13 cellular contexts compared by ENCODE assay signal in the genomic region with DNA sequence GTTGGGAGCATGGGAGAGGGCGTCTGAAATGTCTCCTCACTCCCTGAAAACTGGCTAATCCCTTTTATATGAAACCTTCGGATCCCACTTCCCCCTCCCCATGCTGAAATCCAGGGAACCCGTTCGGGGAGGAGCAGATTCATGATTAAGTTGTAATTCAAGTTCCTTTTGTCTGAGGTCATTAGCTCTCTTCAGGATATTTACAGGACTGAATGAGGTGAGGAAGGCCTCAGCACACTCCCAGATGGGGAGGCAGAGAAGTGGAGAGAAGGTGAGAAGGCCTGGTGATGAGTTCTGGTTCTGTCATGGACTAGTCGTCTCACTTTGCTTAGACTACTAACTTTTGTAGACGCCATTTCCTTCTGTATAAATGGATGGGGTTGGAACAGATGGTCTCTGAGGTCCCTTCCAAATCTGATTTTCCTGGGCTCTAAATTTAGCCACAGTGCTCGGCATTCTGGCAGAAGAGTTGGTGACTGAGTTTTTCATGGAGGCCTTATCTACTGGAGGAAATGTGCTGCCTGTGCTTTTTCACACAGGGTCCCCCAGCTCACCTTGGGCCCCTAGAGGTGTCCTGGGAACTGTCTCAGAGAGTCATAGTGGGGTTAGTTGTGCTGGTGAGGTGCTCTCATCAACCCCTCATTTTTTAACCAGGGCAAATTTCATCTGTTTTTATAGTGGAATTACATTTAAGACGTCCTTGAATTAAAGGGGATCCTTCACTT.
A peak's percentile ranks its signal among the peaks of the same experiment; 100 is the strongest.
DNase-seq lines count a peak whose midpoint lies in the region; ATAC-seq and TF ChIP-seq lines count a peak whose summit lies in the region.
"Had no signal": no experiment of that assay in that cellular context is flagged by ENCODE, and none has a peak within 500 bp of the region (broad histone marks: within the 10 kb centered on the region; RNA-seq: fewer than 3 reads in every experiment).

No MANE protein-coding gene starts in this region.

- no peak overlapping the region for H4K8ac ChIP-seq in trophoblast cell (ENCODE audit: low read depth, low read length)

- no peak overlapping the region for H4K12ac ChIP-seq in trophoblast cell (ENCODE audit: low read depth, low read length)

- peak overlapping the region; percentile 14 for H2BK5ac ChIP-seq in trophoblast cell (ENCODE audit: low read depth, low read length, poor library complexity)

- in situ Hi-C loops in G401 (cut with HindIII; ENCODE audit: low sequenced_read_pairs) = no loop called here

- no peak overlapping the region for H4K91ac ChIP-seq in trophoblast cell (ENCODE audit: low read depth, low read length)

- peak; percentile 45 for DNase-seq in G401 (ENCODE audit: low spot score)
- DNase-seq in NCI-H82 (lab: John Stamatoyannopoulos, UW) = peak; percentile 75
- DNase-seq in endodermal cell = peak; percentile 77
- no peak for DNase-seq in trophoblast cell
- no peak for DNase-seq in CD1c-positive myeloid dendritic cell (ENCODE audit: extremely low spot score)
- DNase-seq: DMS153, NCI-H1048, NCI-H2107, NCI-H226, PC-9, SK-N-SH had no signal

- no peaks in the 10 kb centered on the region for H3K36me3 Mint-ChIP-seq in endodermal cell (ENCODE audit: low read depth)

- no peak overlapping the region for H3K14ac ChIP-seq in trophoblast cell (ENCODE audit: low read length)

- peak overlapping the region; percentile 23 for H3K4me3 Mint-ChIP-seq in endodermal cell

- 54 to 100% methylated on average over 1 to 8 of the region's 8 CpGs for WGBS in endodermal cell (ENCODE audit: insufficient coverage in 1 of 2, insufficient read length in 1 of 2), 2 experiments
- WGBS in trophoblast cell (ENCODE audit: extremely low coverage, insufficient coverage, insufficient read length) = no CpG with 5 or more reads among the region's 8 CpGs

- no peak overlapping the region for H2BK12ac ChIP-seq in trophoblast cell (ENCODE audit: low read length)

- no peak overlapping the region for H3K9ac ChIP-seq in endodermal cell (ENCODE audit: extremely low read depth, low read length, poor library complexity, severe bottlenecking)
- no peak overlapping the region for H3K9ac ChIP-seq in trophoblast cell (ENCODE audit: low read length)
- H3K9ac ChIP-seq: SK-N-SH had no signal

- H3K79me1 ChIP-seq in trophoblast cell (ENCODE audit: low read length) = no peaks in the 10 kb centered on the region

- H3K18ac ChIP-seq in trophoblast cell (ENCODE audit: low read length) = no peak overlapping the region

- H3K36me3 ChIP-seq in endodermal cell (ENCODE audit: control insufficient read depth, insufficient read depth, low read length) (no peaks in the 10 kb centered on the region), trophoblast cell (ENCODE audit: control insufficient read depth in 1 of 2, insufficient read depth in 2 of 2, low read length in 2 of 2) (no peaks in the 10 kb centered on the region)

- no peaks in the 10 kb centered on the region for H3K27me3 Mint-ChIP-seq in endodermal cell (ENCODE audit: insufficient read depth)

- H3K4me2 ChIP-seq in trophoblast cell (ENCODE audit: low read length) = no peak overlapping the region
- H3K4me2 ChIP-seq: PC-9, SK-N-SH had no signal

- no peak for ATAC-seq in GM19455 (IDR thresholded peaks at IDR 0.05; ENCODE audit: unreplicated experiment)
- no peak for ATAC-seq in HG02759 (IDR thresholded peaks at IDR 0.05; ENCODE audit: unreplicated experiment)

- no peaks in the 10 kb centered on the region for H3K9me3 Mint-ChIP-seq in endodermal cell

- H3K4me3 ChIP-seq in endodermal cell (ENCODE audit: low read length) = no peak overlapping the region
- H3K4me3 ChIP-seq in trophoblast cell (ENCODE audit: low read depth, low read length) = peak overlapping the region; percentile 21
- H3K4me3 ChIP-seq: PC-9 had no signal

- no peak overlapping the region for H2AK5ac ChIP-seq in trophoblast cell (ENCODE audit: low read length)

- H3K27ac ChIP-seq in endodermal cell (ENCODE audit: low read depth, low read length) = no peak overlapping the region
- H3K27ac ChIP-seq in trophoblast cell (ENCODE audit: low read depth, low read length) = no peak overlapping the region
- H3K27ac ChIP-seq: PC-9 had no signal

- no peak overlapping the region for H2BK120ac ChIP-seq in trophoblast cell (ENCODE audit: insufficient read depth, low read length, poor library complexity)

- H3K9me3 ChIP-seq in endodermal cell (ENCODE audit: control insufficient read depth, low read length) = no peaks in the 10 kb centered on the region
- H3K9me3 ChIP-seq in trophoblast cell (ENCODE audit: insufficient read depth, low read depth, low read length) = no peaks in the 10 kb centered on the region
- H3K9me3 ChIP-seq: SK-N-SH had no signal

- peaks cover 5% of the 10 kb centered on the region for H3K4me1 ChIP-seq in endodermal cell (ENCODE audit: control insufficient read depth, insufficient read depth, low read length)
- H3K4me1 ChIP-seq in trophoblast cell (ENCODE audit: control insufficient read depth in 1 of 2, insufficient read depth in 2 of 2, low read length in 2 of 2) = peaks cover 0 to 2% of the 10 kb centered on the region in 2 experiments

- H3K27ac Mint-ChIP-seq in endodermal cell = peak overlapping the region; percentile 84

- peaks cover 44% of the 10 kb centered on the region for H3K4me1 Mint-ChIP-seq in endodermal cell

- no peak overlapping the region for H3K4ac ChIP-seq in trophoblast cell (ENCODE audit: low read depth, low read length)

- H3K27me3 ChIP-seq in endodermal cell (ENCODE audit: control insufficient read depth, insufficient read depth, low read length, poor library complexity, severe bottlenecking) (no peaks in the 10 kb centered on the region), trophoblast cell (ENCODE audit: insufficient read depth, low read length) (no peaks in the 10 kb centered on the region)

- no peaks in the 10 kb centered on the region for H3K79me2 ChIP-seq in trophoblast cell (ENCODE audit: control insufficient read depth, insufficient read depth, low read length, poor library complexity)

- TF ChIP-seq CTCF in endodermal cell (conservative IDR thresholded peaks at IDR 0.05) = no peak

- no peak overlapping the region for H3K23ac ChIP-seq in trophoblast cell (ENCODE audit: low read length)

- no peak overlapping the region for H2AFZ ChIP-seq in trophoblast cell (ENCODE audit: insufficient read depth, low read length, poor library complexity)
- H2AFZ ChIP-seq: PC-9 had no signal

Comparison
In these comparisons a context has a peak if more than half of its experiments do, and no peak if none do; other contexts are left out.
1. DNase-seq: peak in G401 (single experiment), NCI-H82 (single experiment) and endodermal cell (single experiment); none in trophoblast cell (0 of 2) and CD1c-positive myeloid dendritic cell (single experiment).